Comparison of ENCODE assay signal across 11 cellular contexts in the genomic region with DNA sequence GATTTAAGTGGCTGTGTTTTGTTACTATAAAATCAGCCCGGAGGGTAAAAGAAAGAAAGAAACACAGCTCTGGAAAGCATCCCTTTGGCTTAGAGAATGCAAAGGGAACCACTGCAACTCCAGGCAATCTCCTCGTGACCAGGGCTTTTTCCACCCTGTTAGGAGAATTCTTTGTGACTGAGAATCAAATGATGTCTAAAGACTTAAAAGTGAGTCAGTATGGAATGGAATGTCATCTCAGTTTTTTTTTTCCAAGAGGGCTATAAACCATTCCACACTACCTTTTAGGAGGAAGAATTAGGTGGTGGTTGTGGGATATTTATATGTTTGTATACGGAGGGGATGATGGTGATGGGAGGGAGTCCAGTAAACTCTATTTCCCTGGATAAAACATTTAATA.
A peak's percentile ranks its signal among the peaks of the same experiment; 100 is the strongest.
DNase-seq lines count a peak whose midpoint lies in the region; TF ChIP-seq lines count a peak whose summit lies in the region.
"Had no signal": no experiment of that assay in that cellular context is flagged by ENCODE, and none has a peak within 500 bp of the region (broad histone marks: within the 10 kb centered on the region; RNA-seq: fewer than 3 reads in every experiment).

No MANE protein-coding gene starts in this region.

- H2BK15ac ChIP-seq in mesenchymal stem cell (ENCODE audit: low read depth, poor library complexity, severe bottlenecking), result no peak overlapping the region

- H3K79me2 ChIP-seq in ACC112 (ENCODE audit: control insufficient read depth, insufficient read depth, low read length, unreplicated experiment), result no peaks in the 10 kb centered on the region

- peak overlapping the region; percentile 69 for H2AFZ ChIP-seq in ACC112 (ENCODE audit: low read length, unreplicated experiment)
- no peak overlapping the region for H2AFZ ChIP-seq in mesenchymal stem cell (ENCODE audit: low read depth, low read length)

- peak overlapping the region; percentile 84 for H3K9ac ChIP-seq in mesenchymal stem cell (ENCODE audit: low read length)

- peaks cover 21% of the 10 kb centered on the region for H3K4me1 ChIP-seq in ACC112 (ENCODE audit: control insufficient read depth, insufficient read depth, low read length, unreplicated experiment)
- peaks cover 3% of the 10 kb centered on the region for H3K4me1 ChIP-seq in mesenchymal stem cell (ENCODE audit: control insufficient read depth, insufficient read depth, low read depth, low read length)
- H3K4me1 ChIP-seq: pancreas had no signal

- no peak overlapping the region for H3K4ac ChIP-seq in mesenchymal stem cell (ENCODE audit: low read depth in 1 of 2, low read length in 2 of 2)

- no peak overlapping the region for H4K91ac ChIP-seq in mesenchymal stem cell (ENCODE audit: low read length)

- no peak overlapping the region for H3K4me3 ChIP-seq in ACC112 (ENCODE audit: low read depth, low read length)
- no peak overlapping the region for H3K4me3 ChIP-seq in coronary artery
- H3K4me3 ChIP-seq in mesenchymal stem cell (ENCODE audit: insufficient read depth in 1 of 2, low read depth in 1 of 2, low read length in 2 of 2), result peak overlapping the region in 1 of 2 experiments; percentile 52
- H3K4me3 ChIP-seq: pancreas had no signal

- H3K36me3 ChIP-seq in ACC112 (ENCODE audit: insufficient read depth, low read length), result no peaks in the 10 kb centered on the region
- H3K36me3 ChIP-seq in mesenchymal stem cell (ENCODE audit: control insufficient read depth in 1 of 2, insufficient read depth in 2 of 2, low read depth in 1 of 2, low read length in 2 of 2), result no peaks in the 10 kb centered on the region
- H3K36me3 ChIP-seq: pancreas had no signal

- H3K18ac ChIP-seq in mesenchymal stem cell (ENCODE audit: low read depth in 1 of 2, low read length in 2 of 2), result no peak overlapping the region

- DNase-seq in HT1080 (ENCODE audit: low read depth), result peak; percentile 55
- DNase-seq in coronary artery (ENCODE audit: low spot score), result no peak
- peak; percentile 88 for DNase-seq in mesenchymal stem cell
- no peak for DNase-seq in NCI-H774 (lab: John Stamatoyannopoulos, UW)
- no peak for DNase-seq in ecto neural progenitor cell (ENCODE audit: low spot score)
- DNase-seq in DMS53 treated with DMSO at 0.1 percent for 48 hours (lab: John Stamatoyannopoulos, UW; ENCODE audit: unreplicated experiment), result no peak
- DNase-seq in CD1c-positive myeloid dendritic cell (ENCODE audit: extremely low spot score), result no peak
- DNase-seq: NCI-H526, pancreas had no signal

- no peak overlapping the region for H2AK5ac ChIP-seq in mesenchymal stem cell (ENCODE audit: low read length, severe bottlenecking)

- 32% methylated on average over 2 of the region's 3 CpGs for WGBS in mesenchymal stem cell

- H3K14ac ChIP-seq in mesenchymal stem cell (ENCODE audit: low read length in 2 of 2), result no peak overlapping the region

- no peak overlapping the region for H3K4me2 ChIP-seq in mesenchymal stem cell (ENCODE audit: low read length, poor library complexity, severe bottlenecking)

- H3K27me3 ChIP-seq in ACC112 (ENCODE audit: insufficient read depth, low read length) (no peaks in the 10 kb centered on the region), mesenchymal stem cell (ENCODE audit: control insufficient read depth in 1 of 2, insufficient read depth in 1 of 2, low read length in 2 of 2) (no peaks in the 10 kb centered on the region)
- H3K27me3 ChIP-seq: pancreas had no signal

- H3K23ac ChIP-seq in mesenchymal stem cell (ENCODE audit: low read length in 2 of 2), result no peak overlapping the region

- no peak overlapping the region for H2BK5ac ChIP-seq in mesenchymal stem cell (ENCODE audit: low read depth, low read length, poor library complexity, severe bottlenecking)

- no peak overlapping the region for H4K8ac ChIP-seq in mesenchymal stem cell (ENCODE audit: low read length)

- no peaks in the 10 kb centered on the region for H3K9me3 ChIP-seq in mesenchymal stem cell (ENCODE audit: control insufficient read depth, low read length)
- H3K9me3 ChIP-seq: pancreas had no signal

- TF ChIP-seq CTCF in coronary artery (IDR thresholded peaks at IDR 0.05), result no peak

- no peak overlapping the region for H2BK120ac ChIP-seq in mesenchymal stem cell (ENCODE audit: low read depth, low read length)

- no peaks in the 10 kb centered on the region for H3K79me1 ChIP-seq in mesenchymal stem cell (replicated peaks; ENCODE audit: low read length, poor library complexity, severe bottlenecking)

- H2BK12ac ChIP-seq in mesenchymal stem cell (ENCODE audit: low read length in 2 of 2), result no peak overlapping the region

- H3K27ac ChIP-seq in ACC112 (ENCODE audit: low read depth, low read length) (peak overlapping the region; percentile 63), coronary artery (peak overlapping the region; percentile 66 to 87), mesenchymal stem cell (ENCODE audit: low read length, poor library complexity, severe bottlenecking) (peak overlapping the region; percentile 76)
- H3K27ac ChIP-seq: HL-60 had no signal

Comparison
In these comparisons a context has a peak if more than half of its experiments do, and no peak if none do; other contexts are left out.
1. DNase-seq: peak in HT1080 (single experiment) and mesenchymal stem cell (single experiment); none in coronary artery (single experiment), NCI-H774 (single experiment), ecto neural progenitor cell (single experiment), DMS53 treated with DMSO at 0.1 percent for 48 hours (single experiment) and CD1c-positive myeloid dendritic cell (single experiment).
2. Peak in every context shown above with its lines, with median percentiles within 50 percentile points of each other: H3K27ac ChIP-seq.